Comparison of ENCODE assay signal across 21 cellular contexts in genomic region chr20:43971233-43971632, GRCh38. TPM values are rescaled to one million over a fixed set of nuclear protein-coding genes. Genes with fewer than 3 reads are reported as not detected.
DNase-seq lines count a peak whose midpoint lies in the region; ATAC-seq, FAIRE-seq and TF ChIP-seq lines count a peak whose summit lies in the region.
"Had no signal": no experiment of that assay in that cellular context is flagged by ENCODE, and none has a peak within 500 bp of the region (broad histone marks: within the 10 kb centered on the region; RNA-seq: fewer than 3 reads in every experiment).

No MANE protein-coding gene starts in this region.

- no peaks in the 10 kb centered on the region for H3K36me3 ChIP-seq in HEK293 (ENCODE audit: control insufficient read depth in 2 of 2, insufficient read depth in 1 of 2, low read length in 2 of 2)
- H3K36me3 ChIP-seq: BE2C had no signal

- H3K27ac ChIP-seq in HEK293 (ENCODE audit: extremely low read depth, low read depth, low read length) = no peak overlapping the region

- no peak for TF ChIP-seq CTCF in HEK293 (tag by site-specific recombination; IDR thresholded peaks at IDR 0.05)

- POLR2A ChIA-PET in HEK293 (lab: Yijun Ruan, JAX) = no interaction called here

- H3K4me1 ChIP-seq in HEK293 (ENCODE audit: control insufficient read depth, insufficient read depth, low read length) = no peaks in the 10 kb centered on the region
- H3K4me1 ChIP-seq: BE2C had no signal

- H3K9me3 ChIP-seq in HEK293 (ENCODE audit: control insufficient read depth, insufficient read depth, low read depth, low read length) = no peaks in the 10 kb centered on the region
- H3K9me3 ChIP-seq: BE2C had no signal

- CTCF ChIA-PET in HEK293 (lab: Yijun Ruan, JAX) = interaction anchor here (3.0 kb wide), 1 partner anchor 12 kb away, joined by 10 read pairs; no protein-coding TSS in a partner anchor

- intact Hi-C loops in posterior vena cava (cut with DNase I) = no loop called here

- no peak for ATAC-seq in GM19463 (IDR thresholded peaks at IDR 0.05; ENCODE audit: unreplicated experiment)
- ATAC-seq: GM12878 had no signal

- FAIRE-seq in HTR-8/SVneo (lab: Jason Lieb, UNC) (peak; percentile 49), frontal cortex (lab: Jason Lieb, UNC) (no peak)
- FAIRE-seq: A204.1, GM12878, H1 had no signal

- DNase-seq in HTR-8/SVneo (ENCODE audit: insufficient read length, low spot score) = no peak
- DNase-seq in SHP77 treated with DMSO at 0.1 percent for 48 hours (lab: John Stamatoyannopoulos, UW) = peak; percentile 55
- peak; percentile 16 for DNase-seq in posterior vena cava (ENCODE audit: low spot score)
- no peak for DNase-seq in frontal cortex (ENCODE audit: low spot score in 2 of 2)
- DNase-seq: ACHN; BE2C; C1 segment of cervical spinal cord; CD4-positive, CD25-positive, alpha-beta regulatory T cell; CD8-positive, alpha-beta memory T cell; COR-L47; DMS 273 treated with DMSO at 0.1 percent for 48 hours; DMS53; DND-41; EL; H9 had no signal

- H3K4me3 ChIP-seq in HEK293 (ENCODE audit: low read depth, low read length) = no peak overlapping the region
- H3K4me3 ChIP-seq: GM12878 had no signal

TF ChIP-seq in HEK293, 187 proteins besides CTCF, POLR2A, EP300 and RAD21:
- TF ChIP-seq ZNF596 (tag by site-specific recombination; IDR thresholded peaks at IDR 0.05) (no peak), ZFHX2 (tag by site-specific recombination; conservative IDR thresholded peaks at IDR 0.05) (peak; percentile 32; the same call in 1 of the 2 replicates), ZNF677 (tag by site-specific recombination; IDR thresholded peaks at IDR 0.05) (no peak), ZNF747 (tag by site-specific recombination; IDR thresholded peaks at IDR 0.05) (no peak), EGR2 (tag by site-specific recombination; IDR thresholded peaks at IDR 0.05; ENCODE audit: low read depth) (peak; percentile 50)

RNA-seq across cellular contexts. Expression of gene TOX2, which starts 56.6 kb away (rescaled TPM):
- total RNA-seq in posterior vena cava (1 to 10 TPM; 1.1 to 1.5 TPM), frontal cortex (0.41 TPM)
- total RNA-seq: G401 had no signal

Comparison
In these comparisons a context has a peak if more than half of its experiments do, and no peak if none do; other contexts are left out.
1. DNase-seq: peak in SHP77 treated with DMSO at 0.1 percent for 48 hours (single experiment) and posterior vena cava (single experiment); none in HTR-8/SVneo (single experiment) and frontal cortex (0 of 2).